In the genomic region with DNA sequence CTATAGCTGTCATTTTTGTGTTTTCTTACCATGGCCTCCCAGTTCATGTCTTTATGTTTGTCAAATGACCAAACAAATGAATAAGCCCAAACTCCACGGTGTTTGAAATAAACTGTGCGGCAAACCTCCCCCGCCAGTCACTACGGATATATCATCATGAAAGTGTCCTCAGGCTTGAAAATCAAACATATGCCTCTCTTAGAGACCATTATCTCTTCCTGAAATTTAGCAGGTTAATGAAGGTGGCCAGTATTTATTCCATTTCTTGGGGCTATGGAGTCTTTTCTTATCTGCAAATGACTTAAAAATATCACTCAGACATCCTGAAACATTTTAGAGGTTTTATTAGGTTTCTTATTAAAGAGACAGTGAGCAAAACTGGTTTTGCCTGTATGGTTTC, we compare ENCODE assay signal across 23 cellular contexts.
DNase-seq lines count a peak whose midpoint lies in the region; ATAC-seq, FAIRE-seq and TF ChIP-seq lines count a peak whose summit lies in the region.
"Had no signal": no experiment of that assay in that cellular context is flagged by ENCODE, and none has a peak within 500 bp of the region (broad histone marks: within the 10 kb centered on the region; RNA-seq: fewer than 3 reads in every experiment).

No MANE protein-coding gene starts in this region.

- H4K8ac ChIP-seq in IMR-90 (ENCODE audit: low read depth in 2 of 2, low read length in 2 of 2) (no peak overlapping the region), H1 (ENCODE audit: extremely low read depth, insufficient read depth, low read length) (no peak overlapping the region)

- no peaks in the 10 kb centered on the region; the same call in 1 of the 2 replicates for H3K9me1 ChIP-seq in IMR-90 (ENCODE audit: insufficient read depth, low read length)

- DNase-seq in IMR-90, result no peak
- peak in 1 of 2 experiments; percentile 51 for DNase-seq in SJCRH30
- no peak for DNase-seq in H1 (ENCODE audit: low read depth in 1 of 2, low spot score in 2 of 2)
- peak; percentile 36 for DNase-seq in prostate gland (ENCODE audit: low spot score)
- no peak for DNase-seq in SK-N-DZ (ENCODE audit: low spot score)
- DNase-seq in stimulated activated naive CD8-positive, alpha-beta T cell treated with anti-CD3 and anti-CD28 coated beads, Interleukin-15, amount 100 ng/mL, for 72 hours, result no peak
- DNase-seq in NCI-H1436 (lab: John Stamatoyannopoulos, UW), result no peak
- no peak for DNase-seq in vagina (ENCODE audit: extremely low spot score in 2 of 2)
- DNase-seq: CD8-positive, alpha-beta T cell; COR-L47; DMS153; DMS79 treated with DMSO at 0.1 percent for 48 hours; EL; HCEC 1CT; HFFc6 had no signal

- no peak for ATAC-seq in IMR-90 (ENCODE audit: low read depth)
- no peak for ATAC-seq in stimulated activated naive CD8-positive, alpha-beta T cell treated with anti-CD3 and anti-CD28 coated beads, Interleukin-15, amount 100 ng/mL, for 72 hours
- ATAC-seq: CD8-positive, alpha-beta T cell; HepG2 had no signal

- no peak for FAIRE-seq in H1 (lab: Jason Lieb, UNC)
- FAIRE-seq: A204.1, D721Med, G401.6, GM12892, GM19239, HepG2 had no signal

- H3K4me3 ChIP-seq in IMR-90 (ENCODE audit: insufficient read depth, low read depth, low read length) (no peak overlapping the region), SJCRH30 (no peak overlapping the region), H1 (ENCODE audit: extremely low read depth in 1 of 4, insufficient read depth in 2 of 4, low read depth in 3 of 4, low read length in 4 of 4) (no peak overlapping the region), prostate gland (no peak overlapping the region), vagina (no peak overlapping the region)

- peak overlapping the region in 1 of 2 donors; percentile 66 for H3K27ac Mint-ChIP-seq in stimulated activated naive CD8-positive, alpha-beta T cell treated with anti-CD3 and anti-CD28 coated beads, Interleukin-15, amount 100 ng/mL, for 72 hours
- H3K27ac Mint-ChIP-seq: B cell; CD14-positive monocyte; CD8-positive, alpha-beta T cell; HFFc6 had no signal

- intact Hi-C loops in IMR-90 (cut with micrococcal nuclease) (loop anchor here (5.0 to 10.0 kb wide), 2 partner anchors 399 to 634 kb away; partner anchors contain the start of gene CDH11), prostate gland (cut with DNase I) (no loop called here), vagina (cut with DNase I) (no loop called here)

- POLR2A ChIA-PET in IMR-90 (lab: Charles Lee; ENCODE audit: unreplicated experiment) (no interaction called here), H1 (lab: Charles Lee; ENCODE audit: partially characterized antibody) (no interaction called here)

- H3K23ac ChIP-seq in IMR-90 (ENCODE audit: low read depth, low read length) (no peak overlapping the region), H1 (ENCODE audit: insufficient read length) (no peak overlapping the region)

- WGBS in IMR-90 (ENCODE audit: extremely low coverage in 2 of 2, insufficient read length in 1 of 2), 2 experiments, result 58% methylated on average over 2 of the region's 4 CpGs; no CpG with 5 or more reads in 1 of the 2 experiments
- WGBS in H1 (ENCODE audit: extremely low coverage in 1 of 2, insufficient coverage in 1 of 2, insufficient read length in 1 of 2, insufficient replicate concordance in 2 of 2, low coverage in 1 of 2, low lambda C conversion rate in 2 of 2, missing lambda C conversion rate in 1 of 2), 2 experiments, result 75% methylated on average over 4 of the region's 4 CpGs; no CpG with 5 or more reads in 1 of the 2 experiments
- WGBS in prostate gland, result 43% methylated on average over 4 of the region's 4 CpGs

- dilution Hi-C loops in IMR-90 (cut with HindIII; ENCODE audit: low sequenced_read_pairs, unreplicated experiment), result no loop called here

- no peak overlapping the region for H3K4me3 Mint-ChIP-seq in stimulated activated naive CD8-positive, alpha-beta T cell treated with anti-CD3 and anti-CD28 coated beads, Interleukin-15, amount 100 ng/mL, for 72 hours
- H3K4me3 Mint-ChIP-seq: B cell; CD14-positive monocyte; CD8-positive, alpha-beta T cell; HFFc6 had no signal

- TF ChIP-seq POLR2A in IMR-90 (IDR thresholded peaks at IDR 0.05; ENCODE audit: low read depth, low read length), result no peak
- no peak for TF ChIP-seq POLR2A in H1 (IDR thresholded peaks at IDR 0.05; ENCODE audit: control extremely low read depth in 1 of 2, low read depth in 2 of 2, low read length in 2 of 2)
- TF ChIP-seq POLR2A in prostate gland (IDR thresholded peaks at IDR 0.05), result no peak
- no peak for TF ChIP-seq POLR2A in vagina (IDR thresholded peaks at IDR 0.05)

- H2BK15ac ChIP-seq in IMR-90 (ENCODE audit: low read depth, low read length) (0 out of 3 replicates have a peak overlapping the region, but pooled peaks have one; percentile 5), H1 (ENCODE audit: low read length) (no peak overlapping the region)

- no peaks in the 10 kb centered on the region for H3K79me1 ChIP-seq in IMR-90 (ENCODE audit: low read depth in 1 of 2, low read length in 2 of 2)
- no peaks in the 10 kb centered on the region for H3K79me1 ChIP-seq in H1 (ENCODE audit: low read depth, low read length)

- no peak overlapping the region for H2BK12ac ChIP-seq in H1 (ENCODE audit: low read depth, low read length)

- no peaks in the 10 kb centered on the region for H3K4me1 Mint-ChIP-seq in stimulated activated naive CD8-positive, alpha-beta T cell treated with anti-CD3 and anti-CD28 coated beads, Interleukin-15, amount 100 ng/mL, for 72 hours
- H3K4me1 Mint-ChIP-seq: B cell, CD14-positive monocyte had no signal

- H3K4me2 ChIP-seq in IMR-90 (ENCODE audit: low read depth, low read length) (no peak overlapping the region), H1 (ENCODE audit: insufficient read depth in 1 of 2, low read depth in 2 of 2, low read length in 2 of 2) (no peak overlapping the region)

- no peaks in the 10 kb centered on the region for H3K79me2 ChIP-seq in H1 (ENCODE audit: control insufficient read depth in 1 of 2, insufficient read depth in 2 of 2, low read length in 2 of 2)

- no peak overlapping the region for H2BK5ac ChIP-seq in IMR-90 (ENCODE audit: low read depth, low read length, poor library complexity, severe bottlenecking)
- H2BK5ac ChIP-seq in H1 (ENCODE audit: low read depth, low read length), result no peak overlapping the region

- H4K91ac ChIP-seq in IMR-90 (ENCODE audit: insufficient read depth, low read depth, low read length) (no peak overlapping the region), H1 (replicated peaks; ENCODE audit: insufficient read length, low read length) (no peak overlapping the region)

- H4K20me1 ChIP-seq in IMR-90 (ENCODE audit: insufficient read depth, low read length) (no peaks in the 10 kb centered on the region), H1 (replicated peaks in 1 of 2; ENCODE audit: control insufficient read depth in 1 of 2, insufficient read depth in 2 of 2, low read length in 2 of 2) (no peaks in the 10 kb centered on the region)

- TF ChIP-seq EP300 in H1 (IDR thresholded peaks at IDR 0.05; ENCODE audit: borderline replicate concordance in 1 of 2, low read depth in 2 of 2, low read length in 2 of 2), result no peak

- H3K56ac ChIP-seq in IMR-90 (ENCODE audit: extremely low read depth, insufficient read depth, low read length) (no peak overlapping the region), H1 (replicated peaks; ENCODE audit: insufficient read length, low read depth, low read length) (no peak overlapping the region)

- no peak overlapping the region for H2AK5ac ChIP-seq in IMR-90 (ENCODE audit: low read depth, low read length)
- H2AK5ac ChIP-seq in H1 (ENCODE audit: low read depth, low read length), result no peak overlapping the region

- in situ Hi-C loops in IMR-90 (cut with MboI; ENCODE audit: low sequenced_read_pairs), result no loop called here

- H3K27ac ChIP-seq in IMR-90 (ENCODE audit: insufficient read depth, low read length) (no peak overlapping the region), SJCRH30 (peak overlapping the region; percentile 80), H1 (ENCODE audit: low read depth, low read length) (no peak overlapping the region), prostate gland (peak overlapping the region; percentile 38 to 62), vagina (no peak overlapping the region)

- TF ChIP-seq RAD21 in IMR-90 (IDR thresholded peaks at IDR 0.05; ENCODE audit: low read length) (no peak), H1 (IDR thresholded peaks at IDR 0.05 in 1 of 2, conservative IDR thresholded peaks at IDR 0.05 in 1 of 2; ENCODE audit: low read depth in 2 of 2, low read length in 2 of 2) (no peak)

- H3K9me3 ChIP-seq in IMR-90 (ENCODE audit: control insufficient read depth, insufficient read depth, low read length) (no peaks in the 10 kb centered on the region), SJCRH30 (replicated peaks) (no peaks in the 10 kb centered on the region), H1 (ENCODE audit: insufficient read depth in 2 of 2, low read depth in 1 of 2, low read length in 1 of 2) (no peaks in the 10 kb centered on the region), prostate gland (no peaks in the 10 kb centered on the region), vagina (no peaks in the 10 kb centered on the region)

- H2BK20ac ChIP-seq in IMR-90 (ENCODE audit: low read depth, low read length) (no peak overlapping the region), H1 (ENCODE audit: low read length) (0 out of 2 replicates have a peak overlapping the region, but pooled peaks have one; percentile 32)

- H3K9ac ChIP-seq in IMR-90 (ENCODE audit: low read depth, low read length) (no peak overlapping the region), H1 (replicated peaks in 1 of 4; ENCODE audit: extremely low read depth in 1 of 4, low read depth in 3 of 4, low read length in 3 of 4) (no peak overlapping the region)

- no peaks in the 10 kb centered on the region for H3K36me3 ChIP-seq in IMR-90 (ENCODE audit: control insufficient read depth, insufficient read depth, low read length)
- no peaks in the 10 kb centered on the region for H3K36me3 ChIP-seq in SJCRH30
- H3K36me3 ChIP-seq in H1 (ENCODE audit: control insufficient read depth in 2 of 4, insufficient read depth in 4 of 4, low read length in 3 of 4), result no peaks in the 10 kb centered on the region
- H3K36me3 ChIP-seq in prostate gland, result no peaks in the 10 kb centered on the region
- H3K36me3 ChIP-seq in vagina, result no peaks in the 10 kb centered on the region

- CTCF ChIA-PET in IMR-90 (lab: Yijun Ruan, JAX), result no interaction called here
- CTCF ChIA-PET in H1 (lab: Charles Lee; ENCODE audit: partially characterized antibody), result no interaction called here

- H2AFZ ChIP-seq in IMR-90 (replicated peaks; ENCODE audit: low read length, poor library complexity) (no peak overlapping the region), H1 (ENCODE audit: low read length) (no peak overlapping the region)

- no peak overlapping the region; the same call in 1 of the 2 replicates for H3K18ac ChIP-seq in IMR-90 (ENCODE audit: low read depth, low read length)
- H3K18ac ChIP-seq in H1 (ENCODE audit: extremely low read depth, low read length), result no peak overlapping the region

- TF ChIP-seq CTCF in IMR-90 (conservative IDR thresholded peaks at IDR 0.05; ENCODE audit: low read depth, low read length), result no peak
- TF ChIP-seq CTCF in H1 (IDR thresholded peaks at IDR 0.05; ENCODE audit: control extremely low read depth in 1 of 3, insufficient read depth in 1 of 3, low read depth in 1 of 3, low read length in 3 of 3), result no peak
- TF ChIP-seq CTCF in prostate gland (IDR thresholded peaks at IDR 0.05), result no peak
- no peak for TF ChIP-seq CTCF in vagina (IDR thresholded peaks at IDR 0.05)

- peaks cover 13% of the 10 kb centered on the region; the same call in 1 of the 2 replicates for H3K4me1 ChIP-seq in IMR-90 (ENCODE audit: control insufficient read depth, insufficient read depth, low read length)
- peaks cover 58% of the 10 kb centered on the region for H3K4me1 ChIP-seq in SJCRH30
- H3K4me1 ChIP-seq in H1 (replicated peaks in 1 of 4; ENCODE audit: control insufficient read depth in 3 of 4, insufficient read depth in 4 of 4, low read length in 3 of 4), result peaks cover 0 to 3% (median 1%) of the 10 kb centered on the region in 4 experiments; a peak in 2 of 7 replicates
- peaks cover 2% of the 10 kb centered on the region for H3K4me1 ChIP-seq in prostate gland (replicated peaks)
- no peaks in the 10 kb centered on the region for H3K4me1 ChIP-seq in vagina

- no peaks in the 10 kb centered on the region for H3K27me3 Mint-ChIP-seq in stimulated activated naive CD8-positive, alpha-beta T cell treated with anti-CD3 and anti-CD28 coated beads, Interleukin-15, amount 100 ng/mL, for 72 hours
- H3K27me3 Mint-ChIP-seq: B cell had no signal

- H3K14ac ChIP-seq in IMR-90 (replicated peaks; ENCODE audit: low read depth, low read length) (no peak overlapping the region), H1 (ENCODE audit: insufficient read length) (no peak overlapping the region)

- no peak overlapping the region for H4K5ac ChIP-seq in IMR-90 (ENCODE audit: low read depth, low read length)
- no peak overlapping the region for H4K5ac ChIP-seq in H1 (ENCODE audit: insufficient read length, low read depth, low read length)

- H3K4ac ChIP-seq in IMR-90 (ENCODE audit: low read depth, low read length) (no peak overlapping the region), H1 (replicated peaks; ENCODE audit: insufficient read length, low read depth, low read length) (no peak overlapping the region)

- peaks cover 5 to 7% of the 10 kb centered on the region in 2 donors for H3K9me3 Mint-ChIP-seq in stimulated activated naive CD8-positive, alpha-beta T cell treated with anti-CD3 and anti-CD28 coated beads, Interleukin-15, amount 100 ng/mL, for 72 hours
- H3K9me3 Mint-ChIP-seq: CD8-positive, alpha-beta T cell; HFFc6 had no signal

- no peaks in the 10 kb centered on the region for H3K23me2 ChIP-seq in H1 (ENCODE audit: low read depth, low read length)

- no peak overlapping the region for H2BK120ac ChIP-seq in IMR-90 (ENCODE audit: low read depth, low read length)
- no peak overlapping the region for H2BK120ac ChIP-seq in H1 (replicated peaks; ENCODE audit: low read depth, low read length)

- H3K27me3 ChIP-seq in IMR-90 (ENCODE audit: control insufficient read depth, insufficient read depth, low read length), result peaks cover 10% of the 10 kb centered on the region
- no peaks in the 10 kb centered on the region for H3K27me3 ChIP-seq in SJCRH30
- no peaks in the 10 kb centered on the region; a peak in 1 of 7 replicates for H3K27me3 ChIP-seq in H1 (replicated peaks in 1 of 4; ENCODE audit: control insufficient read depth in 3 of 4, extremely low read depth in 1 of 4, insufficient read depth in 3 of 4, low read length in 3 of 4)
- no peaks in the 10 kb centered on the region for H3K27me3 ChIP-seq in prostate gland (replicated peaks; ENCODE audit: insufficient read depth)
- no peaks in the 10 kb centered on the region for H3K27me3 ChIP-seq in vagina

- BruUV-seq in IMR-90 (replicated peaks; lab: Mats Ljungman, UMichigan), result no TSS peak

- H2AK9ac ChIP-seq in IMR-90 (replicated peaks; ENCODE audit: low read depth, low read length, poor library complexity), result no peak overlapping the region

Comparison
In these comparisons a context has a peak if more than half of its experiments do, and no peak if none do; other contexts are left out.
1. H3K27ac ChIP-seq: peak in SJCRH30 (single experiment) and prostate gland (2 of 2); none in IMR-90 (single experiment), H1 (single experiment) and vagina (single experiment).